In the genomic region with DNA sequence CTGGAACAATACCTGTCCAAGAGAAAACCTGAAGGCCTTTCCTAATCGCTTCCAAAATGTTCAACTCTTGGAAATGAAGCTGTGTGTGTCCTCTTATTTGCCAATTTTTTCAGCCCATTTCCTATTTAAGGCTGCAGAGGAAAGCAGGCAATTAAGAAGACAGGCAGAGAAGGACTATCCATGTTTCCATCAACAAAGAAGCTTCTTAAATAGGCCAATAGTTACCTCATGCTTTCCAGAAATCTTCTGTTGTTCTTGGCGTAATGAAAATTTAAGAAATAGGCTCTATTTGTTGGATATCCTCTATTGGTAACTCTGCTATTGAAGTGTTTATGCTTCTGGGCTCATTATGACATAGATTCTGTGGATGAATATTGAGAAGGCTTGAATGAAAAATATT, we compare ENCODE assay signal across 18 cellular contexts.
"Had no signal": no experiment of that assay in that cellular context is flagged by ENCODE, and none has a peak within 500 bp of the region (broad histone marks: within the 10 kb centered on the region; RNA-seq: fewer than 3 reads in every experiment).

No MANE protein-coding gene starts in this region.

- H3K27me3 Mint-ChIP-seq: activated CD4-positive, alpha-beta memory T cell treated with anti-CD3 and anti-CD28 coated beads, Interleukin-2, amount 10 ng/mL, durations not matched to agents 7 days and 5 days; activated T-cell treated with anti-CD3 and anti-CD28 coated beads, Interleukin-2, amount 50 U/mL, for 24 hours; T-helper 17 cell had no signal

- H3K36me3 Mint-ChIP-seq: brain; stimulated activated effector memory CD8-positive, alpha-beta T cell treated with anti-CD3 and anti-CD28 coated beads, Interleukin-12 subunit alpha, Interleukin-12 subunit beta, amount 100 ng/mL, for 72 hours; WTC11 had no signal

- H3K27me3 ChIP-seq: sigmoid colon, tibial nerve, vagina had no signal

- H3K4me1 Mint-ChIP-seq: activated CD4-positive, alpha-beta memory T cell treated with anti-CD3 and anti-CD28 coated beads, Interleukin-2, amount 10 ng/mL, durations not matched to agents 7 days and 5 days; central memory CD8-positive, alpha-beta T cell; memory B cell; naive thymus-derived CD8-positive, alpha-beta T cell; stimulated activated effector memory CD8-positive, alpha-beta T cell treated with anti-CD3 and anti-CD28 coated beads, Interleukin-12 subunit alpha, Interleukin-12 subunit beta, amount 100 ng/mL, for 72 hours; T-helper 17 cell had no signal

- DNase-seq: activated CD4-positive, alpha-beta memory T cell treated with anti-CD3 and anti-CD28 coated beads, Interleukin-2, amount 10 ng/mL, durations not matched to agents 7 days and 5 days; activated CD4-positive, alpha-beta T cell treated with anti-CD3 and anti-CD28 coated beads for 4 hours; activated effector memory CD4-positive, alpha-beta T cell treated with anti-CD3 and anti-CD28 coated beads, Interleukin-2, amount 50 U/mL, for 16 hours; activated T-cell treated with anti-CD3 and anti-CD28 coated beads, Interleukin-2, amount 50 U/mL, for 24 hours; islet precursor cell; naive thymus-derived CD8-positive, alpha-beta T cell; sigmoid colon; T-helper 17 cell had no signal

- FAIRE-seq: frontal cortex had no signal

- H3K4me3 ChIP-seq: coronary artery, sigmoid colon, tibial nerve, vagina had no signal

- H3K9me3 ChIP-seq: sigmoid colon, tibial nerve, vagina had no signal

- H3K4me3 Mint-ChIP-seq: activated CD4-positive, alpha-beta memory T cell treated with anti-CD3 and anti-CD28 coated beads, Interleukin-2, amount 10 ng/mL, durations not matched to agents 7 days and 5 days; activated T-cell treated with anti-CD3 and anti-CD28 coated beads, Interleukin-2, amount 50 U/mL, for 24 hours; brain; central memory CD8-positive, alpha-beta T cell; memory B cell; naive thymus-derived CD8-positive, alpha-beta T cell; stimulated activated effector memory CD8-positive, alpha-beta T cell treated with anti-CD3 and anti-CD28 coated beads, Interleukin-12 subunit alpha, Interleukin-12 subunit beta, amount 100 ng/mL, for 72 hours; T-helper 17 cell; WTC11 had no signal

- H3K27ac ChIP-seq: sigmoid colon, tibial nerve, vagina had no signal

- H3K27ac Mint-ChIP-seq: activated CD4-positive, alpha-beta memory T cell treated with anti-CD3 and anti-CD28 coated beads, Interleukin-2, amount 10 ng/mL, durations not matched to agents 7 days and 5 days; activated naive CD4-positive, alpha-beta T cell treated with anti-CD3 and anti-CD28 coated beads, Interleukin-2, amount 50 U/mL, for 72 hours; activated T-cell treated with anti-CD3 and anti-CD28 coated beads, Interleukin-2, amount 50 U/mL, for 24 hours; memory B cell; naive thymus-derived CD8-positive, alpha-beta T cell; stimulated activated effector memory CD8-positive, alpha-beta T cell treated with anti-CD3 and anti-CD28 coated beads, Interleukin-12 subunit alpha, Interleukin-12 subunit beta, amount 100 ng/mL, for 72 hours; T-helper 17 cell; WTC11 had no signal

- H3K4me1 ChIP-seq: sigmoid colon, vagina had no signal

- H3K36me3 ChIP-seq: sigmoid colon, tibial nerve, vagina had no signal

- H3K9me3 Mint-ChIP-seq: activated CD4-positive, alpha-beta memory T cell treated with anti-CD3 and anti-CD28 coated beads, Interleukin-2, amount 10 ng/mL, durations not matched to agents 7 days and 5 days; central memory CD8-positive, alpha-beta T cell; memory B cell; stimulated activated effector memory CD8-positive, alpha-beta T cell treated with anti-CD3 and anti-CD28 coated beads, Interleukin-12 subunit alpha, Interleukin-12 subunit beta, amount 100 ng/mL, for 72 hours had no signal

- ATAC-seq: activated naive CD4-positive, alpha-beta T cell treated with anti-CD3 and anti-CD28 coated beads, Interleukin-2, amount 50 U/mL, for 72 hours; naive thymus-derived CD8-positive, alpha-beta T cell; stimulated activated effector memory CD8-positive, alpha-beta T cell treated with anti-CD3 and anti-CD28 coated beads, Interleukin-12 subunit alpha, Interleukin-12 subunit beta, amount 100 ng/mL, for 72 hours; T-helper 17 cell; WTC11 had no signal
